9 cellular contexts compared by ENCODE assay signal in genomic region chr19:5680083-5680436, GRCh38. TPM values are rescaled to one million over a fixed set of nuclear protein-coding genes. Genes with fewer than 3 reads are reported as not detected.
DNase-seq lines count a peak whose midpoint lies in the region; ATAC-seq, FAIRE-seq and TF ChIP-seq lines count a peak whose summit lies in the region.
"Had no signal": no experiment of that assay in that cellular context is flagged by ENCODE, and none has a peak within 500 bp of the region (broad histone marks: within the 10 kb centered on the region; RNA-seq: fewer than 3 reads in every experiment).

No MANE protein-coding gene starts in this region.

- H3K27ac ChIP-seq in HUES48 (ENCODE audit: low read depth, low read length) (peak overlapping the region; percentile 66), left lung (peak overlapping the region; percentile 76 to 95), thoracic aorta (peak overlapping the region; percentile 85)

- H3K4me1 ChIP-seq in HUES48 (ENCODE audit: control insufficient read depth, insufficient read depth, low read length) (0 out of 2 replicates have a peak, but pooled peaks cover 6% of the 10 kb centered on the region), left lung (peaks cover 6 to 17% of the 10 kb centered on the region in 2 donors), thoracic aorta (ENCODE audit: control insufficient read depth in 1 of 2, low read depth in 2 of 2) (peaks cover 8 to 18% of the 10 kb centered on the region in 2 donors)

- H3K27me3 ChIP-seq in HUES48 (ENCODE audit: control insufficient read depth, insufficient read depth, low read length) (no peaks in the 10 kb centered on the region), bronchial epithelial cell (ENCODE audit: control insufficient read depth, insufficient read depth, low read length) (no peaks in the 10 kb centered on the region), left lung (no peaks in the 10 kb centered on the region), thoracic aorta (replicated peaks; ENCODE audit: insufficient read depth) (no peaks in the 10 kb centered on the region)

- H3K9ac ChIP-seq in HUES48 (ENCODE audit: low read depth, low read length) = peak overlapping the region; percentile 79

- TF ChIP-seq CTCF in bronchial epithelial cell (IDR thresholded peaks at IDR 0.05; ENCODE audit: insufficient read depth, low read length, severe bottlenecking) (no peak), left lung (IDR thresholded peaks at IDR 0.05) (no peak), thoracic aorta (IDR thresholded peaks at IDR 0.05) (no peak)

- H3K4me3 ChIP-seq in HUES48 (ENCODE audit: low read depth, low read length) (peak overlapping the region; percentile 97), bronchial epithelial cell (ENCODE audit: low read depth, low read length) (peak overlapping the region; percentile 80), left lung (peak overlapping the region; percentile 65 to 83), thoracic aorta (peak overlapping the region; percentile 98)

- H3K9me3 ChIP-seq in HUES48 (ENCODE audit: control insufficient read depth, insufficient read depth, low read length) = no peaks in the 10 kb centered on the region
- no peaks in the 10 kb centered on the region for H3K9me3 ChIP-seq in left lung
- no peaks in the 10 kb centered on the region for H3K9me3 ChIP-seq in thoracic aorta

- FAIRE-seq in bronchial epithelial cell (lab: Jason Lieb, UNC) = no peak

- no peaks in the 10 kb centered on the region for H3K36me3 ChIP-seq in HUES48 (ENCODE audit: control insufficient read depth, insufficient read depth, low read length)
- H3K36me3 ChIP-seq in bronchial epithelial cell (ENCODE audit: control insufficient read depth, insufficient read depth, low read length) = peaks cover 5% of the 10 kb centered on the region
- H3K36me3 ChIP-seq in left lung = peaks cover 0 to 20% of the 10 kb centered on the region in 2 donors
- peaks cover 5% of the 10 kb centered on the region for H3K36me3 ChIP-seq in thoracic aorta

- ATAC-seq in left lung = peak; percentile 5
- ATAC-seq in thoracic aorta (ENCODE audit: insufficient number of reproducible peaks, low FRiP score, low read depth) = no peak
- ATAC-seq in HG02610 (IDR thresholded peaks at IDR 0.05; ENCODE audit: unreplicated experiment) = no peak
- ATAC-seq in GM21528 (IDR thresholded peaks at IDR 0.05; ENCODE audit: low FRiP score, unreplicated experiment) = no peak

- DNase-seq in AG20443 (ENCODE audit: low spot score) (peak; percentile 56), bronchial epithelial cell (ENCODE audit: low read depth) (no peak), left lung (peak in 1 of 2 donors; percentile 83), thoracic aorta (ENCODE audit: low spot score) (no peak), NOMO-1 (lab: John Stamatoyannopoulos, UW; ENCODE audit: unreplicated experiment in 2 of 2) (no peak)

- intact Hi-C loops in left lung (cut with DNase I) = no loop called here

RNA-seq across cellular contexts. Expression of gene MICOS13, which starts 0.3 kb away (rescaled TPM):
- total RNA-seq in bronchial epithelial cell (30.0 and 54.0 TPM in 2 replicates), left lung (10 to 100 TPM; 46.7 to 63.3 TPM), thoracic aorta (10 to 100 TPM; 16.9 to 43.7 TPM)

RNA-seq across cellular contexts. Expression of gene HSD11B1L, which starts 0.8 kb away (rescaled TPM):
- 7.1 and 8.6 TPM in 2 replicates for total RNA-seq in bronchial epithelial cell
- total RNA-seq in left lung = 10 to 100 TPM in 1 of 2 donors, 1 to 10 TPM in 1; 5.8 to 10.4 TPM
- 10 to 100 TPM in 1 of 2 donors, 1 to 10 TPM in 1; 7.5 to 11.6 TPM for total RNA-seq in thoracic aorta

RNA-seq across cellular contexts. Expression of gene RPL36, which starts 10.0 kb away (rescaled TPM):
- total RNA-seq in bronchial epithelial cell (718 and 1,018 TPM in 2 replicates), left lung (100 to 1,000 TPM; 606 to 680 TPM), thoracic aorta (100 to 1,000 TPM; 274 to 397 TPM)

RNA-seq across cellular contexts. Expression of gene LONP1, which starts 39.9 kb away (rescaled TPM):
- 220 and 272 TPM in 2 replicates for total RNA-seq in bronchial epithelial cell
- 10 to 100 TPM; 79.5 to 93.9 TPM for total RNA-seq in left lung
- 10 to 100 TPM; 52.8 to 82.8 TPM for total RNA-seq in thoracic aorta

RNA-seq across cellular contexts. Expression of gene CATSPERD, which starts 40.4 kb away (rescaled TPM):
- total RNA-seq in bronchial epithelial cell (not detected in 2 replicates), left lung (1 to 10 TPM in 1 of 2 donors, not detected in 1; 2.7 TPM), thoracic aorta (under 1 TPM in 1 of 2 donors, not detected in 1; 0.41 TPM)
- total RNA-seq: renal cortical epithelial cell had no signal
